ENCODE assay signal across 29 cellular contexts in the genomic region with DNA sequence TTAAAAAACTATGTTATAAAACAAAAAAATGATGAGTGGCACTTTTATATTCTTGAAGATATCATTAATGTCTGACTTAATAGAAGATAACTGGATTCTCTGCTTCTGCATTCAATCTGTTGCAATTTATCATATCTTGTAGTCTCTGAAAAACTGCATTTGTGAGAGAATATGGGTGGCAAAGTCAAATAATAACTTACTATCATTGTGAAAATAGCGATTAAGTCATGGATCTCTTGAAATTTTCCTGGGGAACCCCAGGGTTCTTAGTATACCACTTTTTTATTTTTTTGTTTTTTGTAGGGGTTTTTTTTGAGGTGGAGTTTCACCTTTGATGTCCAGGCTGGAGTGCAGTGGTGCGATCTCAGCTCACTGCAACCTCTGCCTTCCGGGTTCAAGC.
"Had no signal": no experiment of that assay in that cellular context is flagged by ENCODE, and none has a peak within 500 bp of the region (broad histone marks: within the 10 kb centered on the region; RNA-seq: fewer than 3 reads in every experiment).

No MANE protein-coding gene starts in this region.

- H3K4me1 ChIP-seq: colonic mucosa, esophagus squamous epithelium, gastrocnemius medialis, heart right ventricle, left lung, lower lobe of right lung had no signal

- ATAC-seq: effector memory CD8-positive, alpha-beta T cell; esophagus mucosa; gastrocnemius medialis; heart right ventricle; left cardiac atrium; left lung; left ventricle myocardium superior; lower lobe of right lung; mucosa of descending colon had no signal

- FAIRE-seq: endometrium had no signal

- H3K9me3 Mint-ChIP-seq: dendritic cell treated with granulocyte-macrophage colony-stimulating factor and Interleukin-4, amounts not matched to agents 40 ng/mL and 50 ng/mL, for 4 days; effector memory CD8-positive, alpha-beta T cell; endodermal cell; mesothelial cell of epicardium; naive B cell had no signal

- H3K36me3 ChIP-seq: colonic mucosa, esophagus squamous epithelium, heart right ventricle, left lung had no signal

- H3K4me3 ChIP-seq: colonic mucosa, esophagus squamous epithelium, gastrocnemius medialis, heart right ventricle, hepatocyte, left lung, lower lobe of right lung, mucosa of descending colon had no signal

- H3K4me3 Mint-ChIP-seq: dendritic cell treated with granulocyte-macrophage colony-stimulating factor and Interleukin-4, amounts not matched to agents 40 ng/mL and 50 ng/mL, for 4 days; effector memory CD8-positive, alpha-beta T cell; endodermal cell; immature natural killer cell; mesothelial cell of epicardium; naive B cell had no signal

- H3K27me3 Mint-ChIP-seq: dendritic cell treated with granulocyte-macrophage colony-stimulating factor and Interleukin-4, amounts not matched to agents 40 ng/mL and 50 ng/mL, for 4 days; effector memory CD8-positive, alpha-beta T cell had no signal

- H3K27ac Mint-ChIP-seq: dendritic cell treated with granulocyte-macrophage colony-stimulating factor and Interleukin-4, amounts not matched to agents 40 ng/mL and 50 ng/mL, for 4 days; effector memory CD8-positive, alpha-beta T cell; endodermal cell; immature natural killer cell; mesothelial cell of epicardium; naive B cell had no signal

- DNase-seq: colonic mucosa; cortex of kidney; effector CD8-positive, alpha-beta T cell; effector memory CD8-positive, alpha-beta T cell; endodermal cell; erythroblast; esophagus squamous epithelium; foreskin fibroblast; foreskin melanocyte; gastrocnemius medialis; glutamatergic neuron; head of caudate nucleus; heart right ventricle; hypothalamus; immature natural killer cell; islet precursor cell; left cardiac atrium; left lung; left ventricle myocardium superior; lower lobe of right lung; mesenchymal stem cell; mucosa of descending colon; naive B cell had no signal

- H3K79me2 ChIP-seq: hepatocyte had no signal

- H3K4me2 ChIP-seq: hepatocyte had no signal

- H3K4me1 Mint-ChIP-seq: immature natural killer cell, naive B cell had no signal

- H3K27me3 ChIP-seq: colonic mucosa, esophagus squamous epithelium, gastrocnemius medialis, hepatocyte, left lung had no signal

- H3K9me3 ChIP-seq: colonic mucosa, esophagus squamous epithelium, gastrocnemius medialis, heart right ventricle, left lung, lower lobe of right lung, mucosa of descending colon had no signal

- H2AFZ ChIP-seq: hepatocyte had no signal

- H3K27ac ChIP-seq: colonic mucosa, epithelial cell of prostate, esophagus squamous epithelium, gastrocnemius medialis, heart right ventricle, hepatocyte, left lung, lower lobe of right lung had no signal

- H3K36me3 Mint-ChIP-seq: immature natural killer cell, naive B cell had no signal
